ENCODE assay signal across 8 cellular contexts in genomic region chr10:9331583-9332008, GRCh38.
DNase-seq lines count a peak whose midpoint lies in the region; ATAC-seq and TF ChIP-seq lines count a peak whose summit lies in the region.

No MANE protein-coding gene starts in this region.

- peak; percentile 80 for TF ChIP-seq CTCF in A673 (conservative IDR thresholded peaks at IDR 0.05; ENCODE audit: low read depth, low read length)
- peak; percentile 64 for TF ChIP-seq CTCF in GM12872 (IDR thresholded peaks at IDR 0.05; ENCODE audit: insufficient read depth, low read depth, low read length)
- peak; percentile 90 for TF ChIP-seq CTCF in chondrocyte (IDR thresholded peaks at IDR 0.05)
- TF ChIP-seq CTCF in right lobe of liver (IDR thresholded peaks at IDR 0.05): peak; percentile 64 to 90 (median 88)
- no peak for TF ChIP-seq CTCF in omental fat pad (IDR thresholded peaks at IDR 0.05)

- no peaks in the 10 kb centered on the region for H3K36me3 Mint-ChIP-seq in chondrocyte (ENCODE audit: low read depth)
- no peaks in the 10 kb centered on the region for H3K36me3 Mint-ChIP-seq in activated T-helper 2 cell treated with anti-CD3 and anti-CD28 coated beads, Interferon-gamma antibody, Interleukin-2, Interleukin-4, amounts not matched to agents 10 μg/mL and 5 μg/mL and 100 μg/mL, durations not matched to agents 14 hours and 24 hours and 36 hours (ENCODE audit: low read depth)

- DNase-seq in A673 (ENCODE audit: low spot score) (peak; percentile 64), NCI-H748 treated with DMSO at 0.1 percent for 48 hours (lab: John Stamatoyannopoulos, UW) (peak; percentile 16), chondrocyte (ENCODE audit: low spot score) (no peak), right lobe of liver (no peak), omental fat pad (ENCODE audit: low spot score) (no peak)
- no peak for DNase-seq in activated T-helper 2 cell treated with anti-CD3 and anti-CD28 coated beads, Interferon-gamma antibody, Interleukin-2, Interleukin-4, amounts not matched to agents 10 μg/mL and 5 μg/mL and 100 μg/mL, durations not matched to agents 14 hours and 24 hours and 36 hours (ENCODE audit: low spot score)

- H3K4me1 Mint-ChIP-seq in chondrocyte (ENCODE audit: low read depth): no peaks in the 10 kb centered on the region
- H3K4me1 Mint-ChIP-seq in activated T-helper 2 cell treated with anti-CD3 and anti-CD28 coated beads, Interferon-gamma antibody, Interleukin-2, Interleukin-4, amounts not matched to agents 10 μg/mL and 5 μg/mL and 100 μg/mL, durations not matched to agents 14 hours and 24 hours and 36 hours (ENCODE audit: low read depth): no peaks in the 10 kb centered on the region

- H3K4me3 ChIP-seq in A673 (ENCODE audit: low read depth, low read length, poor library complexity, severe bottlenecking) (no peak overlapping the region), right lobe of liver (no peak overlapping the region)

- H3K9me3 Mint-ChIP-seq in chondrocyte (ENCODE audit: low read depth): no peaks in the 10 kb centered on the region
- H3K9me3 Mint-ChIP-seq in activated T-helper 2 cell treated with anti-CD3 and anti-CD28 coated beads, Interferon-gamma antibody, Interleukin-2, Interleukin-4, amounts not matched to agents 10 μg/mL and 5 μg/mL and 100 μg/mL, durations not matched to agents 14 hours and 24 hours and 36 hours: no peaks in the 10 kb centered on the region

- ATAC-seq in HG02798 (IDR thresholded peaks at IDR 0.05; ENCODE audit: poor library complexity, unreplicated experiment) (peak; percentile 81), right lobe of liver (peak; percentile 69 to 83 (median 79)), omental fat pad (ENCODE audit: low FRiP score) (no peak)

- POLR2A ChIA-PET in A673 (lab: Charles Lee; ENCODE audit: low non-redundant PET): no interaction called here

- no peak overlapping the region for H3K27ac Mint-ChIP-seq in chondrocyte (ENCODE audit: unreplicated experiment)
- no peak overlapping the region for H3K27ac Mint-ChIP-seq in activated T-helper 2 cell treated with anti-CD3 and anti-CD28 coated beads, Interferon-gamma antibody, Interleukin-2, Interleukin-4, amounts not matched to agents 10 μg/mL and 5 μg/mL and 100 μg/mL, durations not matched to agents 14 hours and 24 hours and 36 hours

- H3K27me3 ChIP-seq in A673 (replicated peaks; ENCODE audit: insufficient read depth, low read depth, low read length, poor library complexity): peaks cover 6% of the 10 kb centered on the region
- H3K27me3 ChIP-seq in right lobe of liver: peaks cover 0 to 4% of the 10 kb centered on the region in 2 donors

- H3K27ac ChIP-seq in A673 (ENCODE audit: low read depth, low read length, poor library complexity, severe bottlenecking) (no peak overlapping the region), right lobe of liver (no peak overlapping the region)

- WGBS in right lobe of liver (ENCODE audit: insufficient coverage, low coverage, low lambda C conversion rate, missing lambda C conversion rate): 24% methylated on average over 3 of the region's 3 CpGs

- no TSS peak for BruUV-seq in A673 (replicated peaks; lab: Mats Ljungman, UMichigan)

- intact Hi-C loops in A673 (cut with micrococcal nuclease; ENCODE audit: unreplicated experiment): no loop called here
- intact Hi-C loops in right lobe of liver (cut with DNase I): no loop called here
- intact Hi-C loops in activated T-helper 2 cell treated with anti-CD3 and anti-CD28 coated beads, Interferon-gamma antibody, Interleukin-2, Interleukin-4, amounts not matched to agents 10 μg/mL and 5 μg/mL and 100 μg/mL, durations not matched to agents 14 hours and 24 hours and 36 hours (cut with micrococcal nuclease): loop anchor here (10.0 kb wide), 1 partner anchor 1343 kb away; no protein-coding TSS in a partner anchor

- H3K4me3 Mint-ChIP-seq in chondrocyte (ENCODE audit: unreplicated experiment): no peak overlapping the region
- no peak overlapping the region for H3K4me3 Mint-ChIP-seq in activated T-helper 2 cell treated with anti-CD3 and anti-CD28 coated beads, Interferon-gamma antibody, Interleukin-2, Interleukin-4, amounts not matched to agents 10 μg/mL and 5 μg/mL and 100 μg/mL, durations not matched to agents 14 hours and 24 hours and 36 hours (ENCODE audit: low read depth)

- H3K9me3 ChIP-seq in A673 (ENCODE audit: low read depth, low read length, poor library complexity, severe bottlenecking) (no peaks in the 10 kb centered on the region), right lobe of liver (no peaks in the 10 kb centered on the region)

- H3K4me1 ChIP-seq in A673 (ENCODE audit: insufficient read depth, low read length, poor library complexity, severe bottlenecking) (no peaks in the 10 kb centered on the region), right lobe of liver (no peaks in the 10 kb centered on the region)

- TF ChIP-seq POLR2A in right lobe of liver (IDR thresholded peaks at IDR 0.05): no peak

- CTCF ChIA-PET in A673 (lab: Charles Lee): no interaction called here

- H3K27me3 Mint-ChIP-seq in chondrocyte (ENCODE audit: low read depth): peaks cover 20% of the 10 kb centered on the region
- H3K27me3 Mint-ChIP-seq in activated T-helper 2 cell treated with anti-CD3 and anti-CD28 coated beads, Interferon-gamma antibody, Interleukin-2, Interleukin-4, amounts not matched to agents 10 μg/mL and 5 μg/mL and 100 μg/mL, durations not matched to agents 14 hours and 24 hours and 36 hours (ENCODE audit: low read depth): peaks cover 20% of the 10 kb centered on the region

- no peaks in the 10 kb centered on the region for H3K36me3 ChIP-seq in A673 (ENCODE audit: insufficient read depth, low read length, poor library complexity, severe bottlenecking)
- H3K36me3 ChIP-seq in right lobe of liver: no peaks in the 10 kb centered on the region

Comparison
In these comparisons a context has a peak if more than half of its experiments do, and no peak if none do; other contexts are left out.
1. DNase-seq: peak in A673 (single experiment) and NCI-H748 treated with DMSO at 0.1 percent for 48 hours (single experiment); none in chondrocyte (single experiment), right lobe of liver (0 of 3), activated T-helper 2 cell treated with anti-CD3 and anti-CD28 coated beads, Interferon-gamma antibody, Interleukin-2, Interleukin-4, amounts not matched to agents 10 μg/mL and 5 μg/mL and 100 μg/mL, durations not matched to agents 14 hours and 24 hours and 36 hours (single experiment) and omental fat pad (single experiment).
2. CTCF ChIP-seq: peak in A673 (single experiment), GM12872 (single experiment), chondrocyte (single experiment) and right lobe of liver (4 of 4); none in omental fat pad (0 of 3).